In genomic region chr3:15286022-15286421, GRCh38 we compare ENCODE assay signal across 24 cellular contexts. TPM values are rescaled to one million over a fixed set of nuclear protein-coding genes. Genes with fewer than 3 reads are reported as not detected.
DNase-seq lines count a peak whose midpoint lies in the region; ATAC-seq and TF ChIP-seq lines count a peak whose summit lies in the region.
"Had no signal": no experiment of that assay in that cellular context is flagged by ENCODE, and none has a peak within 500 bp of the region (broad histone marks: within the 10 kb centered on the region; RNA-seq: fewer than 3 reads in every experiment).

No MANE protein-coding gene starts in this region.

- peaks cover 64% of the 10 kb centered on the region for H3K4me1 ChIP-seq in vagina
- H3K4me1 ChIP-seq: HAP-1 had no signal

- TF ChIP-seq CTCF in natural killer cell (IDR thresholded peaks at IDR 0.05) (no peak), vagina (IDR thresholded peaks at IDR 0.05) (no peak), WERI-Rb-1 (IDR thresholded peaks at IDR 0.05; ENCODE audit: low read depth, low read length) (no peak)

- H3K4me1 Mint-ChIP-seq in natural killer cell = peaks cover 94 to 97% of the 10 kb centered on the region in 2 donors

- no peaks in the 10 kb centered on the region for H3K9me3 ChIP-seq in vagina
- H3K9me3 ChIP-seq in WERI-Rb-1 (ENCODE audit: severe bottlenecking) = no peaks in the 10 kb centered on the region
- H3K9me3 ChIP-seq: HAP-1, transverse colon had no signal

- intact Hi-C loops in cardiac septum (cut with DNase I) (no loop called here), left ventricle myocardium superior (cut with micrococcal nuclease) (no loop called here), natural killer cell (cut with micrococcal nuclease) (no loop called here), vagina (cut with DNase I) (no loop called here), Right ventricle myocardium superior (cut with DNase I) (no loop called here)

- H3K27ac ChIP-seq in vagina (peak overlapping the region; percentile 83), WERI-Rb-1 (no peak overlapping the region)

- H3K9me3 Mint-ChIP-seq in natural killer cell = no peaks in the 10 kb centered on the region
- H3K9me3 Mint-ChIP-seq: activated naive CD8-positive, alpha-beta T cell treated with anti-CD3 and anti-CD28 coated beads for 36 hours; activated T-helper 2 cell treated with anti-CD3 and anti-CD28 coated beads, Interferon-gamma antibody, Interleukin-2, Interleukin-4, amounts not matched to agents 10 μg/mL and 5 μg/mL and 100 μg/mL, durations not matched to agents 14 hours and 24 hours and 36 hours; stimulated activated naive CD8-positive, alpha-beta T cell treated with anti-CD3 and anti-CD28 coated beads, Interleukin-15, Interleukin-2, amounts not matched to agents 100 ng/mL and 50 ng/mL, for 24 hours had no signal

- no peak overlapping the region for H3K4me3 Mint-ChIP-seq in natural killer cell
- H3K4me3 Mint-ChIP-seq: activated naive CD8-positive, alpha-beta T cell treated with anti-CD3 and anti-CD28 coated beads for 36 hours; stimulated activated naive CD8-positive, alpha-beta T cell treated with anti-CD3 and anti-CD28 coated beads, Interleukin-15, Interleukin-2, amounts not matched to agents 100 ng/mL and 50 ng/mL, for 24 hours had no signal

- no peaks in the 10 kb centered on the region for H3K36me3 Mint-ChIP-seq in natural killer cell
- H3K36me3 Mint-ChIP-seq: activated naive CD8-positive, alpha-beta T cell treated with anti-CD3 and anti-CD28 coated beads for 36 hours had no signal

- H3K27me3 ChIP-seq in vagina = no peaks in the 10 kb centered on the region
- no peaks in the 10 kb centered on the region for H3K27me3 ChIP-seq in WERI-Rb-1 (ENCODE audit: insufficient read depth, low read depth, severe bottlenecking)
- H3K27me3 ChIP-seq: transverse colon had no signal

- H3K36me3 ChIP-seq in vagina (no peaks in the 10 kb centered on the region), WERI-Rb-1 (peaks cover 10% of the 10 kb centered on the region)
- H3K36me3 ChIP-seq: HAP-1, transverse colon had no signal

- DNase-seq in cardiac septum (ENCODE audit: low spot score) (peak; percentile 58), left ventricle myocardium superior (no peak), cerebellar cortex (ENCODE audit: low spot score) (peak; percentile 72), natural killer cell (no peak), vagina (ENCODE audit: extremely low spot score in 2 of 2) (no peak), Right ventricle myocardium superior (no peak), WERI-Rb-1 (no peak)
- DNase-seq: activated CD4-positive, alpha-beta T cell treated with anti-CD3 and anti-CD28 coated beads, Interleukin-2, amount 50 U/mL, for 4 hours; activated CD4-positive, CD25-positive, alpha-beta regulatory T cell; activated CD8-positive, alpha-beta memory T cell treated with anti-CD3 and anti-CD28 coated beads, Interleukin-2, amount 50 U/mL, for 48 hours; activated naive CD8-positive, alpha-beta T cell treated with anti-CD3 and anti-CD28 coated beads for 36 hours; AML-193; COR-L47; DMS79 treated with DMSO at 0.1 percent for 48 hours; head of caudate nucleus; left colon; NCI-H446; right cardiac atrium; T1000; transverse colon had no signal

- H3K4me3 ChIP-seq in vagina (no peak overlapping the region), WERI-Rb-1 (ENCODE audit: low read depth, low read length) (no peak overlapping the region)
- H3K4me3 ChIP-seq: HAP-1, transverse colon had no signal

- H3K27me3 Mint-ChIP-seq in natural killer cell (ENCODE audit: low read depth in 2 of 2) = no peaks in the 10 kb centered on the region
- H3K27me3 Mint-ChIP-seq: activated naive CD8-positive, alpha-beta T cell treated with anti-CD3 and anti-CD28 coated beads for 36 hours; stimulated activated naive CD8-positive, alpha-beta T cell treated with anti-CD3 and anti-CD28 coated beads, Interleukin-15, Interleukin-2, amounts not matched to agents 100 ng/mL and 50 ng/mL, for 24 hours had no signal

- peak overlapping the region; percentile 87 to 97 for H3K27ac Mint-ChIP-seq in natural killer cell
- H3K27ac Mint-ChIP-seq: activated naive CD8-positive, alpha-beta T cell treated with anti-CD3 and anti-CD28 coated beads for 36 hours; activated T-helper 2 cell treated with anti-CD3 and anti-CD28 coated beads, Interferon-gamma antibody, Interleukin-2, Interleukin-4, amounts not matched to agents 10 μg/mL and 5 μg/mL and 100 μg/mL, durations not matched to agents 14 hours and 24 hours and 36 hours; stimulated activated naive CD8-positive, alpha-beta T cell treated with anti-CD3 and anti-CD28 coated beads, Interleukin-15, Interleukin-2, amounts not matched to agents 100 ng/mL and 50 ng/mL, for 24 hours had no signal

- ATAC-seq in left ventricle myocardium superior (no peak), natural killer cell (no peak), GM19328 (IDR thresholded peaks at IDR 0.05; ENCODE audit: unreplicated experiment) (no peak), Right ventricle myocardium superior (ENCODE audit: poor library complexity) (no peak)
- ATAC-seq: left colon had no signal

- no peak for TF ChIP-seq POLR2A in vagina (IDR thresholded peaks at IDR 0.05)

RNA-seq across cellular contexts. Expression of gene SH3BP5, which starts 46.4 kb away (rescaled TPM):
- total RNA-seq in cardiac septum (11.4 TPM), left ventricle myocardium superior (9.7 TPM), natural killer cell (100 to 1,000 TPM in 1 of 3 donors, 10 to 100 TPM in 2; 89.4 to 129 (median 91.0) TPM), vagina (78.6 TPM), Right ventricle myocardium superior (10.4 TPM)

Comparison
In these comparisons a context has a peak if more than half of its experiments do, and no peak if none do; other contexts are left out.
1. DNase-seq: peak in cardiac septum (single experiment) and cerebellar cortex (single experiment); none in left ventricle myocardium superior (single experiment), natural killer cell (single experiment), vagina (0 of 2), Right ventricle myocardium superior (single experiment) and WERI-Rb-1 (single experiment).